ENCODE assay signal across 25 cellular contexts in genomic region chr10:16663472-16663871, GRCh38.
DNase-seq lines count a peak whose midpoint lies in the region; ATAC-seq and TF ChIP-seq lines count a peak whose summit lies in the region.
"Had no signal": no experiment of that assay in that cellular context is flagged by ENCODE, and none has a peak within 500 bp of the region (broad histone marks: within the 10 kb centered on the region; RNA-seq: fewer than 3 reads in every experiment).

No MANE protein-coding gene starts in this region.

- no peak for TF ChIP-seq CTCF in cardiac muscle cell (IDR thresholded peaks at IDR 0.05; ENCODE audit: low read depth, low read length)

- H3K27me3 ChIP-seq in cardiac muscle cell (no peaks in the 10 kb centered on the region), right cardiac atrium (ENCODE audit: control insufficient read depth, insufficient read depth) (no peaks in the 10 kb centered on the region), aorta (ENCODE audit: control insufficient read depth in 1 of 2, insufficient read depth in 2 of 2, low read length in 1 of 2) (no peaks in the 10 kb centered on the region)
- H3K27me3 ChIP-seq: BLaER1 treated with 17β-estradiol and CSF1 and Interleukin-3, amounts not matched to agents 10 nM and 100 nM; MG63; Peyer's patch; SJSA1 had no signal

- H3K36me3 ChIP-seq in cardiac muscle cell: no peaks in the 10 kb centered on the region
- H3K36me3 ChIP-seq in aorta (ENCODE audit: control insufficient read depth in 1 of 2, insufficient read depth in 2 of 2, low read length in 1 of 2): no peaks in the 10 kb centered on the region
- H3K36me3 ChIP-seq: MG63, Peyer's patch, SJSA1 had no signal

- WGBS in right cardiac atrium: 73% methylated on average over 6 of the region's 6 CpGs
- 95 to 96% methylated on average over 6 of the region's 6 CpGs for WGBS in aorta, 2 donors

- H3K4me1 ChIP-seq in cardiac muscle cell (ENCODE audit: low read depth) (peaks cover 3% of the 10 kb centered on the region), right cardiac atrium (ENCODE audit: control insufficient read depth, insufficient read depth, low read length) (peaks cover 2% of the 10 kb centered on the region), aorta (ENCODE audit: control insufficient read depth in 1 of 2, insufficient read depth in 2 of 2, low read length in 2 of 2) (no peaks in the 10 kb centered on the region)
- H3K4me1 ChIP-seq: BLaER1 treated with 17β-estradiol and CSF1 and Interleukin-3, amounts not matched to agents 10 nM and 100 nM; Caco-2; Peyer's patch; SJSA1 had no signal

- ATAC-seq in GM19351 (IDR thresholded peaks at IDR 0.05; ENCODE audit: unreplicated experiment) (peak; percentile 63), HG03469 (IDR thresholded peaks at IDR 0.05; ENCODE audit: unreplicated experiment) (peak; percentile 41), right cardiac atrium (peak; percentile 93), aorta (ENCODE audit: low FRiP score) (no peak), GM21390 (IDR thresholded peaks at IDR 0.05; ENCODE audit: unreplicated experiment) (no peak)

- no peaks in the 10 kb centered on the region for H3K9me3 ChIP-seq in cardiac muscle cell (ENCODE audit: low read depth)
- H3K9me3 ChIP-seq in right cardiac atrium (ENCODE audit: control insufficient read depth, low read length): no peaks in the 10 kb centered on the region
- no peaks in the 10 kb centered on the region for H3K9me3 ChIP-seq in aorta (ENCODE audit: control insufficient read depth, low read length)
- H3K9me3 ChIP-seq: BLaER1 treated with 17β-estradiol and CSF1 and Interleukin-3, amounts not matched to agents 10 nM and 100 nM; Caco-2; MG63; Peyer's patch; SJSA1 had no signal

- intact Hi-C loops in right cardiac atrium (cut with DNase I): loop anchor here in 1 of 4 donors (2.0 kb wide), 1 partner anchor 63 kb away; no protein-coding TSS in a partner anchor
- intact Hi-C loops in aorta (cut with DNase I): no loop called here

- H3K4me3 ChIP-seq in cardiac muscle cell (no peak overlapping the region), right cardiac atrium (ENCODE audit: low read length) (no peak overlapping the region), aorta (ENCODE audit: low read length in 2 of 2) (no peak overlapping the region)
- H3K4me3 ChIP-seq: BLaER1 treated with 17β-estradiol and CSF1 and Interleukin-3, amounts not matched to agents 10 nM and 100 nM; MG63; Peyer's patch; SJSA1 had no signal

- DNase-seq in cardiac muscle cell (ENCODE audit: low read depth in 1 of 2, low spot score in 1 of 2): peak in 1 of 2 donors; percentile 45
- peak in 2 of 3 donors; percentile 58 to 59 for DNase-seq in right cardiac atrium
- no peak for DNase-seq in aorta
- no peak for DNase-seq in activated CD4-positive, alpha-beta T cell treated with anti-CD3 and anti-CD28 coated beads, Interleukin-2, amount 50 U/mL, for 4 hours
- no peak for DNase-seq in NOMO-1 treated with dmso at 0.1 percent for 144 hours (lab: John Stamatoyannopoulos, UW; ENCODE audit: unreplicated experiment)
- DNase-seq: ACHN; Caco-2; CD4-positive, alpha-beta memory T cell; DND-41; GOT3; HCEC 1CT; MG63; NCI-H1048; NCI-H1417 treated with DMSO at 0.1 percent for 48 hours; NCI-H1930; NCI-H226; NCI-H524; NCI-H774; NK-92 treated with Interleukin-12 subunit alpha and Interleukin-12 subunit beta, amount 100 ng/mL, for 24 hours; Peyer's patch had no signal

- H3K27ac ChIP-seq in cardiac muscle cell (peak overlapping the region; percentile 15), right cardiac atrium (ENCODE audit: low read length) (peak overlapping the region; percentile 58), aorta (ENCODE audit: low read depth in 1 of 2, low read length in 2 of 2) (no peak overlapping the region)
- H3K27ac ChIP-seq: BLaER1 treated with 17β-estradiol and CSF1 and Interleukin-3, amounts not matched to agents 10 nM and 100 nM; Peyer's patch; SJSA1 had no signal

Comparison
In these comparisons a context has a peak if more than half of its experiments do, and no peak if none do; other contexts are left out.
1. ATAC-seq: peak in GM19351 (single experiment), HG03469 (single experiment) and right cardiac atrium (2 of 2); none in aorta (single experiment) and GM21390 (single experiment).
2. DNase-seq: peak in right cardiac atrium (2 of 3); none in aorta (0 of 2), activated CD4-positive, alpha-beta T cell treated with anti-CD3 and anti-CD28 coated beads, Interleukin-2, amount 50 U/mL, for 4 hours (0 of 2) and NOMO-1 treated with dmso at 0.1 percent for 144 hours (single experiment).
3. H3K27ac ChIP-seq: peak in cardiac muscle cell (single experiment) and right cardiac atrium (single experiment); none in aorta (0 of 2).